17 cellular contexts compared by ENCODE assay signal in genomic region chr9:136255896-136256890, GRCh38. TPM values are rescaled to one million over a fixed set of nuclear protein-coding genes. Genes with fewer than 3 reads are reported as not detected.
DNase-seq lines count a peak whose midpoint lies in the region; ATAC-seq and TF ChIP-seq lines count a peak whose summit lies in the region.
"Had no signal": no experiment of that assay in that cellular context is flagged by ENCODE, and none has a peak within 500 bp of the region (broad histone marks: within the 10 kb centered on the region; RNA-seq: fewer than 3 reads in every experiment).

No MANE protein-coding gene starts in this region.

- no peaks in the 10 kb centered on the region for H3K36me3 Mint-ChIP-seq in type B pancreatic cell
- H3K36me3 Mint-ChIP-seq in activated CD8-positive, alpha-beta T cell treated with anti-CD3 and anti-CD28 coated beads for 36 hours (ENCODE audit: low read depth): no peaks in the 10 kb centered on the region
- no peaks in the 10 kb centered on the region for H3K36me3 Mint-ChIP-seq in activated T-helper 1 cell treated with anti-CD3 and anti-CD28 coated beads, Interleukin-12 subunit alpha, Interleukin-12 subunit beta, Interleukin-2, Interleukin-4 antibody, amounts not matched to agents 30 ng/mL and 10 ng/mL and 1 ng/mL, durations not matched to agents 14 hours and 24 hours and 36 hours (ENCODE audit: low read depth)
- H3K36me3 Mint-ChIP-seq: CD8-positive, alpha-beta T cell had no signal

- no peak overlapping the region for H3K4me3 ChIP-seq in brain microvascular endothelial cell (ENCODE audit: low read depth, low read length)
- H3K4me3 ChIP-seq: prostate gland had no signal

- no peak for ATAC-seq in Right ventricle myocardium inferior
- ATAC-seq in left cardiac atrium: no peak
- ATAC-seq in HG03469 (IDR thresholded peaks at IDR 0.05; ENCODE audit: unreplicated experiment): no peak
- ATAC-seq in activated CD8-positive, alpha-beta T cell treated with anti-CD3 and anti-CD28 coated beads for 36 hours: no peak
- ATAC-seq: CD8-positive, alpha-beta T cell had no signal

- intact Hi-C loops in Right ventricle myocardium inferior (cut with DNase I) (no loop called here), left cardiac atrium (cut with DNase I) (no loop called here)
- intact Hi-C loops in activated CD8-positive, alpha-beta T cell treated with anti-CD3 and anti-CD28 coated beads for 36 hours (cut with micrococcal nuclease): no loop called here
- intact Hi-C loops in activated T-helper 1 cell treated with anti-CD3 and anti-CD28 coated beads, Interleukin-12 subunit alpha, Interleukin-12 subunit beta, Interleukin-2, Interleukin-4 antibody, amounts not matched to agents 30 ng/mL and 10 ng/mL and 1 ng/mL, durations not matched to agents 14 hours and 24 hours and 36 hours (cut with micrococcal nuclease): no loop called here

- in situ Hi-C loops in brain microvascular endothelial cell (cut with HindIII; ENCODE audit: low pct_ligation_motif_present, low sequenced_read_pairs): no loop called here

- H3K27me3 Mint-ChIP-seq in type B pancreatic cell: no peaks in the 10 kb centered on the region
- H3K27me3 Mint-ChIP-seq in activated CD8-positive, alpha-beta T cell treated with anti-CD3 and anti-CD28 coated beads for 36 hours: no peaks in the 10 kb centered on the region
- H3K27me3 Mint-ChIP-seq in activated T-helper 1 cell treated with anti-CD3 and anti-CD28 coated beads, Interleukin-12 subunit alpha, Interleukin-12 subunit beta, Interleukin-2, Interleukin-4 antibody, amounts not matched to agents 30 ng/mL and 10 ng/mL and 1 ng/mL, durations not matched to agents 14 hours and 24 hours and 36 hours (ENCODE audit: insufficient read depth): no peaks in the 10 kb centered on the region
- H3K27me3 Mint-ChIP-seq: activated T-helper 17 cell treated with anti-CD3 and anti-CD28 coated beads, Interleukin-2, amount 50 U/mL, for 72 hours had no signal

- no peaks in the 10 kb centered on the region for H3K4me1 Mint-ChIP-seq in type B pancreatic cell (ENCODE audit: unreplicated experiment)
- H3K4me1 Mint-ChIP-seq in activated CD8-positive, alpha-beta T cell treated with anti-CD3 and anti-CD28 coated beads for 36 hours (ENCODE audit: low read depth): no peaks in the 10 kb centered on the region
- H3K4me1 Mint-ChIP-seq in activated T-helper 1 cell treated with anti-CD3 and anti-CD28 coated beads, Interleukin-12 subunit alpha, Interleukin-12 subunit beta, Interleukin-2, Interleukin-4 antibody, amounts not matched to agents 30 ng/mL and 10 ng/mL and 1 ng/mL, durations not matched to agents 14 hours and 24 hours and 36 hours (ENCODE audit: low read depth): no peaks in the 10 kb centered on the region
- H3K4me1 Mint-ChIP-seq: activated T-helper 17 cell treated with anti-CD3 and anti-CD28 coated beads, Interleukin-2, amount 50 U/mL, for 72 hours had no signal

- H3K27me3 ChIP-seq in brain microvascular endothelial cell (replicated peaks): no peaks in the 10 kb centered on the region

- peak; percentile 34 for TF ChIP-seq CTCF in brain microvascular endothelial cell (IDR thresholded peaks at IDR 0.05; ENCODE audit: low read depth, low read length, missing control alignments)
- peak; percentile 47 for TF ChIP-seq CTCF in type B pancreatic cell (conservative IDR thresholded peaks at IDR 0.05)
- no peak for TF ChIP-seq CTCF in activated CD8-positive, alpha-beta T cell treated with anti-CD3 and anti-CD28 coated beads for 36 hours (IDR thresholded peaks at IDR 0.05)

- POLR2A ChIA-PET in activated CD8-positive, alpha-beta T cell treated with anti-CD3 and anti-CD28 coated beads for 36 hours (lab: Charles Lee): no interaction called here

- no peak overlapping the region for H3K4me3 Mint-ChIP-seq in type B pancreatic cell
- no peak overlapping the region for H3K4me3 Mint-ChIP-seq in activated CD8-positive, alpha-beta T cell treated with anti-CD3 and anti-CD28 coated beads for 36 hours
- no peak overlapping the region for H3K4me3 Mint-ChIP-seq in activated T-helper 1 cell treated with anti-CD3 and anti-CD28 coated beads, Interleukin-12 subunit alpha, Interleukin-12 subunit beta, Interleukin-2, Interleukin-4 antibody, amounts not matched to agents 30 ng/mL and 10 ng/mL and 1 ng/mL, durations not matched to agents 14 hours and 24 hours and 36 hours
- H3K4me3 Mint-ChIP-seq: activated T-helper 17 cell treated with anti-CD3 and anti-CD28 coated beads, Interleukin-2, amount 50 U/mL, for 72 hours; CD8-positive, alpha-beta T cell had no signal

- no peaks in the 10 kb centered on the region for H3K9me3 Mint-ChIP-seq in type B pancreatic cell
- no peaks in the 10 kb centered on the region for H3K9me3 Mint-ChIP-seq in activated CD8-positive, alpha-beta T cell treated with anti-CD3 and anti-CD28 coated beads for 36 hours
- H3K9me3 Mint-ChIP-seq in activated T-helper 1 cell treated with anti-CD3 and anti-CD28 coated beads, Interleukin-12 subunit alpha, Interleukin-12 subunit beta, Interleukin-2, Interleukin-4 antibody, amounts not matched to agents 30 ng/mL and 10 ng/mL and 1 ng/mL, durations not matched to agents 14 hours and 24 hours and 36 hours: no peaks in the 10 kb centered on the region
- H3K9me3 Mint-ChIP-seq: activated T-helper 17 cell treated with anti-CD3 and anti-CD28 coated beads, Interleukin-2, amount 50 U/mL, for 72 hours; CD8-positive, alpha-beta T cell had no signal

- CTCF ChIA-PET in activated CD8-positive, alpha-beta T cell treated with anti-CD3 and anti-CD28 coated beads for 36 hours (lab: Charles Lee): interaction anchor here (1.3 to 1.6 kb wide), 2 partner anchors 11 to 28 kb away, joined by 5 read pairs; no protein-coding TSS in a partner anchor

- DNase-seq in Right ventricle myocardium inferior (ENCODE audit: missing footprints): peak; percentile 53
- no peak for DNase-seq in left cardiac atrium
- DNase-seq in HuH-7 (ENCODE audit: low spot score): peak; percentile 85
- no peak for DNase-seq in brain microvascular endothelial cell
- DNase-seq in type B pancreatic cell (ENCODE audit: extremely low spot score, unreplicated experiment): no peak
- DNase-seq in activated CD8-positive, alpha-beta T cell treated with anti-CD3 and anti-CD28 coated beads for 36 hours: no peak
- no peak for DNase-seq in activated T-helper 1 cell treated with anti-CD3 and anti-CD28 coated beads, Interleukin-12 subunit alpha, Interleukin-12 subunit beta, Interleukin-2, Interleukin-4 antibody, amounts not matched to agents 30 ng/mL and 10 ng/mL and 1 ng/mL, durations not matched to agents 14 hours and 24 hours and 36 hours (ENCODE audit: low spot score)
- DNase-seq: activated CD4-positive, CD25-positive, alpha-beta regulatory T cell treated with anti-CD3 and anti-CD28 coated beads, Interleukin-2, amount 50 U/mL, for 72 hours; head of caudate nucleus; NCI-H446 treated with DMSO at 0.1 percent for 48 hours; stimulated activated CD4-positive, alpha-beta T cell treated with anti-CD3 and anti-CD28 coated beads, Interleukin-4, amount 100 ng/mL, for 24 hours had no signal

- H3K36me3 ChIP-seq in brain microvascular endothelial cell (replicated peaks): no peaks in the 10 kb centered on the region
- H3K36me3 ChIP-seq: prostate gland had no signal

- no peak overlapping the region for H3K27ac ChIP-seq in brain microvascular endothelial cell
- H3K27ac ChIP-seq: prostate gland had no signal

- H3K27ac Mint-ChIP-seq in type B pancreatic cell: no peak overlapping the region
- H3K27ac Mint-ChIP-seq in activated CD8-positive, alpha-beta T cell treated with anti-CD3 and anti-CD28 coated beads for 36 hours: no peak overlapping the region
- H3K27ac Mint-ChIP-seq in activated T-helper 1 cell treated with anti-CD3 and anti-CD28 coated beads, Interleukin-12 subunit alpha, Interleukin-12 subunit beta, Interleukin-2, Interleukin-4 antibody, amounts not matched to agents 30 ng/mL and 10 ng/mL and 1 ng/mL, durations not matched to agents 14 hours and 24 hours and 36 hours: no peak overlapping the region
- H3K27ac Mint-ChIP-seq: activated T-helper 17 cell treated with anti-CD3 and anti-CD28 coated beads, Interleukin-2, amount 50 U/mL, for 72 hours; CD8-positive, alpha-beta T cell had no signal

RNA-seq across cellular contexts. Expression of gene QSOX2, which starts 10.6 kb away (rescaled TPM):
- total RNA-seq in Right ventricle myocardium inferior (8.3 TPM), left cardiac atrium (1 to 10 TPM; 6.5 to 6.6 TPM), type B pancreatic cell (ENCODE audit: low replicate concordance) (15.6 and 23.6 TPM in 2 replicates)
- 10 to 100 TPM; 21.0 to 21.5 TPM for total RNA-seq in activated CD8-positive, alpha-beta T cell treated with anti-CD3 and anti-CD28 coated beads for 36 hours
- total RNA-seq in activated T-helper 1 cell treated with anti-CD3 and anti-CD28 coated beads, Interleukin-12 subunit alpha, Interleukin-12 subunit beta, Interleukin-2, Interleukin-4 antibody, amounts not matched to agents 30 ng/mL and 10 ng/mL and 1 ng/mL, durations not matched to agents 14 hours and 24 hours and 36 hours: 27.9 and 28.6 TPM in 2 replicates

RNA-seq across cellular contexts. Expression of gene CCDC187, which starts 47.7 kb away (rescaled TPM):
- total RNA-seq in Right ventricle myocardium inferior (not detected), left cardiac atrium (not detected), type B pancreatic cell (ENCODE audit: low replicate concordance) (0.69 and 0.70 TPM in 2 replicates)
- under 1 TPM in 1 of 2 experiments, not detected in 1; 0.07 TPM for total RNA-seq in activated CD8-positive, alpha-beta T cell treated with anti-CD3 and anti-CD28 coated beads for 36 hours
- total RNA-seq in activated T-helper 1 cell treated with anti-CD3 and anti-CD28 coated beads, Interleukin-12 subunit alpha, Interleukin-12 subunit beta, Interleukin-2, Interleukin-4 antibody, amounts not matched to agents 30 ng/mL and 10 ng/mL and 1 ng/mL, durations not matched to agents 14 hours and 24 hours and 36 hours: not detected in 2 replicates
- total RNA-seq: LHCN-M2, SK-MEL-5 had no signal

RNA-seq across cellular contexts. Expression of gene LHX3, which starts 51.3 kb away (rescaled TPM):
- not detected for total RNA-seq in Right ventricle myocardium inferior
- not detected for total RNA-seq in left cardiac atrium
- total RNA-seq in type B pancreatic cell (ENCODE audit: low replicate concordance): 0.10 and 0.90 TPM in 2 replicates
- not detected for total RNA-seq in activated CD8-positive, alpha-beta T cell treated with anti-CD3 and anti-CD28 coated beads for 36 hours
- not detected in 2 replicates for total RNA-seq in activated T-helper 1 cell treated with anti-CD3 and anti-CD28 coated beads, Interleukin-12 subunit alpha, Interleukin-12 subunit beta, Interleukin-2, Interleukin-4 antibody, amounts not matched to agents 30 ng/mL and 10 ng/mL and 1 ng/mL, durations not matched to agents 14 hours and 24 hours and 36 hours
- total RNA-seq: LHCN-M2, SK-MEL-5 had no signal

Comparison
In these comparisons a context has a peak if more than half of its experiments do, and no peak if none do; other contexts are left out.
1. DNase-seq: peak in Right ventricle myocardium inferior (single experiment) and HuH-7 (single experiment); none in left cardiac atrium (single experiment), brain microvascular endothelial cell (single experiment), type B pancreatic cell (single experiment), activated CD8-positive, alpha-beta T cell treated with anti-CD3 and anti-CD28 coated beads for 36 hours (single experiment) and activated T-helper 1 cell treated with anti-CD3 and anti-CD28 coated beads, Interleukin-12 subunit alpha, Interleukin-12 subunit beta, Interleukin-2, Interleukin-4 antibody, amounts not matched to agents 30 ng/mL and 10 ng/mL and 1 ng/mL, durations not matched to agents 14 hours and 24 hours and 36 hours (single experiment).